In genomic region chr5:52961238-52961637, GRCh38 we compare ENCODE assay signal across 15 cellular contexts. TPM values are rescaled to one million over a fixed set of nuclear protein-coding genes. Genes with fewer than 3 reads are reported as not detected.
DNase-seq lines count a peak whose midpoint lies in the region; ATAC-seq lines count a peak whose summit lies in the region.
"Had no signal": no experiment of that assay in that cellular context is flagged by ENCODE, and none has a peak within 500 bp of the region (broad histone marks: within the 10 kb centered on the region; RNA-seq: fewer than 3 reads in every experiment).

No MANE protein-coding gene starts in this region.

- no peaks in the 10 kb centered on the region for H3K36me3 ChIP-seq in trophoblast cell (ENCODE audit: control insufficient read depth in 1 of 2, insufficient read depth in 2 of 2, low read length in 2 of 2)

- no peak overlapping the region for H3K9ac ChIP-seq in trophoblast cell (ENCODE audit: low read length)

- H3K4me1 ChIP-seq in trophoblast cell (ENCODE audit: control insufficient read depth in 1 of 2, insufficient read depth in 2 of 2, low read length in 2 of 2): peaks cover 0 to 2% of the 10 kb centered on the region in 2 experiments

- H2BK5ac ChIP-seq in trophoblast cell (ENCODE audit: low read depth, low read length, poor library complexity): no peak overlapping the region

- no peak overlapping the region for H3K4ac ChIP-seq in trophoblast cell (ENCODE audit: low read depth, low read length)

- no peak overlapping the region for H3K23ac ChIP-seq in trophoblast cell (ENCODE audit: low read length)

- H3K27me3 ChIP-seq in trophoblast cell (ENCODE audit: insufficient read depth, low read length): no peaks in the 10 kb centered on the region

- WGBS in trophoblast cell (ENCODE audit: extremely low coverage, insufficient coverage, insufficient read length): no CpG with 5 or more reads among the region's 1 CpG

- H3K4me3 ChIP-seq in trophoblast cell (ENCODE audit: low read depth, low read length): no peak overlapping the region
- H3K4me3 ChIP-seq: A549, coronary artery had no signal

- peak overlapping the region; percentile 36 for H2BK12ac ChIP-seq in trophoblast cell (ENCODE audit: low read length)

- H4K8ac ChIP-seq in trophoblast cell (ENCODE audit: low read depth, low read length): no peak overlapping the region

- H3K79me2 ChIP-seq in trophoblast cell (ENCODE audit: control insufficient read depth, insufficient read depth, low read length, poor library complexity): no peaks in the 10 kb centered on the region

- H2AK5ac ChIP-seq in trophoblast cell (ENCODE audit: low read length): peak overlapping the region; percentile 35

- DNase-seq in NCI-H2171 treated with DMSO at 0.1 percent for 48 hours (lab: John Stamatoyannopoulos, UW): peak; percentile 14
- no peak for DNase-seq in NCI-H2171 (lab: John Stamatoyannopoulos, UW)
- DNase-seq in NCI-H2029 (lab: John Stamatoyannopoulos, UW): peak; percentile 25
- DNase-seq in astrocyte of the hippocampus (ENCODE audit: low read depth, low spot score): peak; percentile 88
- DNase-seq in trophoblast cell: no peak
- no peak for DNase-seq in cerebellar cortex (ENCODE audit: low spot score)
- DNase-seq in NCI-H524 treated with DMSO at 0.1 percent for 48 hours (lab: John Stamatoyannopoulos, UW): no peak
- DNase-seq: activated CD4-positive, alpha-beta T cell treated with anti-CD3 and anti-CD28 coated beads, Interleukin-2, amount 10 ng/mL, durations not matched to agents 7 days and 5 days; activated T-cell treated with anti-CD3 and anti-CD28 coated beads, Interleukin-2, amount 50 U/mL, for 24 hours; T-helper 9 cell had no signal

- no peaks in the 10 kb centered on the region for H3K9me3 ChIP-seq in trophoblast cell (ENCODE audit: insufficient read depth, low read depth, low read length)
- H3K9me3 ChIP-seq: A549 had no signal

- H2BK120ac ChIP-seq in trophoblast cell (ENCODE audit: insufficient read depth, low read length, poor library complexity): peak overlapping the region; percentile 11

- no peak for ATAC-seq in GM19324 (IDR thresholded peaks at IDR 0.05; ENCODE audit: low FRiP score, unreplicated experiment)
- ATAC-seq: A549, HepG2, Right ventricle myocardium inferior had no signal

- no peak overlapping the region for H4K12ac ChIP-seq in trophoblast cell (ENCODE audit: low read depth, low read length)

- H2AFZ ChIP-seq in trophoblast cell (ENCODE audit: insufficient read depth, low read length, poor library complexity): no peak overlapping the region

- H3K27ac ChIP-seq in trophoblast cell (ENCODE audit: low read depth, low read length): no peak overlapping the region
- H3K27ac ChIP-seq: A549, coronary artery had no signal

- H4K91ac ChIP-seq in trophoblast cell (ENCODE audit: low read depth, low read length): no peak overlapping the region

- no peak overlapping the region for H3K18ac ChIP-seq in trophoblast cell (ENCODE audit: low read length)

- no peak overlapping the region for H3K4me2 ChIP-seq in trophoblast cell (ENCODE audit: low read length)
- H3K4me2 ChIP-seq: A549 had no signal

- no peak overlapping the region for H3K14ac ChIP-seq in trophoblast cell (ENCODE audit: low read length)

- H3K79me1 ChIP-seq in trophoblast cell (ENCODE audit: low read length): peaks cover 4% of the 10 kb centered on the region

RNA-seq across cellular contexts. Expression of gene ITGA2, which starts 27.9 kb away (rescaled TPM):
- polyA plus RNA-seq in trophoblast cell (2013): 10.0 and 10.4 TPM in 2 replicates

Comparison
In these comparisons a context has a peak if more than half of its experiments do, and no peak if none do; other contexts are left out.
1. DNase-seq: peak in NCI-H2171 treated with DMSO at 0.1 percent for 48 hours (single experiment), NCI-H2029 (single experiment) and astrocyte of the hippocampus (single experiment); none in NCI-H2171 (single experiment), trophoblast cell (0 of 2), cerebellar cortex (single experiment) and NCI-H524 treated with DMSO at 0.1 percent for 48 hours (single experiment).